1 cellular context compared by ENCODE assay signal in genomic region chr3:52177701-52178042, GRCh38.
TF ChIP-seq lines count a peak whose summit lies in the region.

No MANE protein-coding gene starts in this region.

TF ChIP-seq in HepG2, 621 proteins besides CTCF, POLR2A, EP300 and RAD21 (continues in another document):
- TF ChIP-seq ZNF878 (CRISPR knock-in tag; IDR thresholded peaks at IDR 0.05) = 0 out of 2 replicates have a peak, but pooled peaks have one; percentile 1
- TF ChIP-seq CCDC6 (CRISPR knock-in tag; IDR thresholded peaks at IDR 0.05) = 0 out of 2 replicates have a peak, but pooled peaks have one; percentile 46
- TF ChIP-seq NRL (CRISPR knock-in tag; IDR thresholded peaks at IDR 0.05; ENCODE audit: borderline replicate concordance) = 0 out of 2 replicates have a peak, but pooled peaks have one; percentile 48
- TF ChIP-seq ZFP91 (CRISPR knock-in tag; IDR thresholded peaks at IDR 0.05; ENCODE audit: borderline replicate concordance) = peak; percentile 0; the same call in 1 of the 2 replicates
- TF ChIP-seq PAXIP1 (CRISPR knock-in tag; conservative IDR thresholded peaks at IDR 0.05) = peak; percentile 11
- TF ChIP-seq MYC (CRISPR knock-in tag; IDR thresholded peaks at IDR 0.05; ENCODE audit: borderline replicate concordance) = 0 out of 2 replicates have a peak, but pooled peaks have one; percentile 1
- TF ChIP-seq EED (CRISPR knock-in tag; IDR thresholded peaks at IDR 0.05) = no peak
- TF ChIP-seq HMGXB4 (CRISPR knock-in tag; IDR thresholded peaks at IDR 0.05; ENCODE audit: borderline replicate concordance in 1 of 2, low read depth in 1 of 2) = 0 out of 4 replicates have a peak, but pooled peaks of 1 of the 2 experiments have one; percentile 1
- TF ChIP-seq ZFP1 (CRISPR knock-in tag; IDR thresholded peaks at IDR 0.05) = peak; percentile 22; the same call in 1 of the 2 replicates
- TF ChIP-seq KLF11 (CRISPR knock-in tag; IDR thresholded peaks at IDR 0.05) = no peak
- no peak for TF ChIP-seq PATZ1 (CRISPR knock-in tag; IDR thresholded peaks at IDR 0.05)
- TF ChIP-seq IKZF5 (CRISPR knock-in tag; IDR thresholded peaks at IDR 0.05) = 0 out of 2 replicates have a peak, but pooled peaks have one; percentile 41
- TF ChIP-seq AKAP8 (CRISPR knock-in tag; IDR thresholded peaks at IDR 0.05) = no peak
- TF ChIP-seq NFYB (CRISPR knock-in tag; IDR thresholded peaks at IDR 0.05) = no peak
- TF ChIP-seq ATF4 (CRISPR knock-in tag; IDR thresholded peaks at IDR 0.05) = no peak
- no peak for TF ChIP-seq ZXDC (CRISPR knock-in tag; IDR thresholded peaks at IDR 0.05)
- no peak for TF ChIP-seq ZNF616 (CRISPR knock-in tag; IDR thresholded peaks at IDR 0.05; ENCODE audit: low read depth)
- no peak for TF ChIP-seq ZNF549 (CRISPR knock-in tag; IDR thresholded peaks at IDR 0.05)
- TF ChIP-seq ZNF747 (CRISPR knock-in tag; IDR thresholded peaks at IDR 0.05; ENCODE audit: borderline replicate concordance) = 0 out of 2 replicates have a peak, but pooled peaks have one; percentile 44
- no peak for TF ChIP-seq ZKSCAN5 (CRISPR knock-in tag; IDR thresholded peaks at IDR 0.05)
- no peak for TF ChIP-seq SIX4 (CRISPR knock-in tag; IDR thresholded peaks at IDR 0.05)
- TF ChIP-seq ZNF225 (CRISPR knock-in tag; IDR thresholded peaks at IDR 0.05) = no peak
- TF ChIP-seq KDM5B (CRISPR knock-in tag; IDR thresholded peaks at IDR 0.05; ENCODE audit: borderline replicate concordance) = no peak
- no peak for TF ChIP-seq FUBP1 (CRISPR knock-in tag; IDR thresholded peaks at IDR 0.05; ENCODE audit: borderline replicate concordance)
- TF ChIP-seq HNF1A (IDR thresholded peaks at IDR 0.05; ENCODE audit: low read depth) = no peak
- TF ChIP-seq HNF1A (CRISPR knock-in tag; IDR thresholded peaks at IDR 0.05; ENCODE audit: borderline replicate concordance) = 0 out of 2 replicates have a peak, but pooled peaks have one; percentile 9
- TF ChIP-seq MLLT10 (CRISPR knock-in tag; IDR thresholded peaks at IDR 0.05) = no peak
- TF ChIP-seq ZBTB7A (CRISPR knock-in tag; IDR thresholded peaks at IDR 0.05) = no peak
- TF ChIP-seq ONECUT2 (CRISPR knock-in tag; IDR thresholded peaks at IDR 0.05) = no peak
- TF ChIP-seq RARA (CRISPR knock-in tag; IDR thresholded peaks at IDR 0.05) = no peak
- TF ChIP-seq ZNF629 (CRISPR knock-in tag; conservative IDR thresholded peaks at IDR 0.05) = 0 out of 2 replicates have a peak, but pooled peaks have one; percentile 5
- peak; percentile 8; the same call in 1 of the 2 replicates for TF ChIP-seq SPEN (CRISPR knock-in tag; IDR thresholded peaks at IDR 0.05; ENCODE audit: low read depth)
- no peak for TF ChIP-seq HBP1 (CRISPR knock-in tag; IDR thresholded peaks at IDR 0.05; ENCODE audit: low read depth)
- TF ChIP-seq ZNF740 (CRISPR knock-in tag; IDR thresholded peaks at IDR 0.05) = no peak
- TF ChIP-seq ELF1 (CRISPR knock-in tag; IDR thresholded peaks at IDR 0.05) = no peak
